Comparison of ENCODE assay signal across 24 cellular contexts in the genomic region with DNA sequence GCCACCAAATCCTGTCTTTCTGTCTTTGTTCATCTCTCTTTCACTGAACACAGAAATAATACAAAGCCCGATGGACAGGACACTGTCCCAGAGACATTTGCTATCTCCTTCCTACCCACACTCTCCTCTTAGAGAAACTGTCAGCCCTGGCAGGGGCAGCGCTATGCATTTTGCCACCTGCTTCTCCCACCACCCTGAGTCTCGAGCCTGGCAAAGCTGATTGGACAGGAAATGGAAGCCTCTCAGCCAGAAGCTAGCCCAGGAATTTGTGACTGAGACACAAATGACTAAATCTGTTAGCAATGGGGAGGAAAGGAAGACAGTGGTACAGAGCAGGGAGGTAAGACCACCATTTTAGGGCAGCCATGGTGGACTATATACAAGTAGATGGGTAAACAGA.
"Had no signal": no experiment of that assay in that cellular context is flagged by ENCODE, and none has a peak within 500 bp of the region (broad histone marks: within the 10 kb centered on the region; RNA-seq: fewer than 3 reads in every experiment).

No MANE protein-coding gene starts in this region.

- H3K27ac Mint-ChIP-seq: activated CD8-positive, alpha-beta T cell treated with anti-CD3 and anti-CD28 coated beads for 36 hours; activated naive CD4-positive, alpha-beta T cell treated with anti-CD3 and anti-CD28 coated beads, Interleukin-2, amount 10 ng/mL, durations not matched to agents 7 days and 5 days; activated naive CD8-positive, alpha-beta T cell treated with anti-CD3 and anti-CD28 coated beads for 36 hours; activated T-cell treated with anti-CD3 and anti-CD28 coated beads, Interleukin-2, amount 50 U/mL, for 72 hours; activated T-helper 2 cell treated with anti-CD3 and anti-CD28 coated beads, Interferon-gamma antibody, Interleukin-2, Interleukin-4, amounts not matched to agents 10 μg/mL and 5 μg/mL and 100 μg/mL, durations not matched to agents 14 hours and 24 hours and 36 hours had no signal

- DNase-seq: activated CD4-positive, alpha-beta T cell treated with anti-CD3 and anti-CD28 coated beads for 4 hours; activated CD8-positive, alpha-beta memory T cell treated with anti-CD3 and anti-CD28 coated beads, Interleukin-2, amount 50 U/mL, for 4 hours; activated CD8-positive, alpha-beta T cell treated with anti-CD3 and anti-CD28 coated beads for 36 hours; activated gamma-delta T cell treated with Interleukin-2 at 50 U/mL for 16 hours; activated naive CD4-positive, alpha-beta T cell treated with anti-CD3 and anti-CD28 coated beads, Interleukin-2, amount 10 ng/mL, durations not matched to agents 7 days and 5 days; activated naive CD8-positive, alpha-beta T cell treated with anti-CD3 and anti-CD28 coated beads for 36 hours; activated T-cell treated with anti-CD3 and anti-CD28 coated beads, Interleukin-2, amount 50 U/mL, for 72 hours; cerebellar nuclear complex; NCI-H1105 treated with DMSO at 0.1 percent for 48 hours; NCI-H146; NCI-H187 treated with DMSO at 0.1 percent for 48 hours; NCI-H2081 treated with DMSO at 0.1 percent for 48 hours; NCI-H446; NCI-H524; NCI-H82; NK-92 treated with Interleukin-12 subunit alpha and Interleukin-12 subunit beta, amount 100 ng/mL, for 24 hours; OCI-M1; RPMI8226; T-helper 1 cell had no signal

- H3K36me3 Mint-ChIP-seq: activated naive CD4-positive, alpha-beta T cell treated with anti-CD3 and anti-CD28 coated beads, Interleukin-2, amount 10 ng/mL, durations not matched to agents 7 days and 5 days; activated naive CD8-positive, alpha-beta T cell treated with anti-CD3 and anti-CD28 coated beads for 36 hours had no signal

- H3K27ac ChIP-seq: SK-N-MC had no signal

- H3K4me3 Mint-ChIP-seq: activated CD8-positive, alpha-beta T cell treated with anti-CD3 and anti-CD28 coated beads for 36 hours; activated naive CD4-positive, alpha-beta T cell treated with anti-CD3 and anti-CD28 coated beads, Interleukin-2, amount 10 ng/mL, durations not matched to agents 7 days and 5 days; activated naive CD8-positive, alpha-beta T cell treated with anti-CD3 and anti-CD28 coated beads for 36 hours; activated T-cell treated with anti-CD3 and anti-CD28 coated beads, Interleukin-2, amount 50 U/mL, for 72 hours had no signal

- H3K9me3 Mint-ChIP-seq: activated CD8-positive, alpha-beta T cell treated with anti-CD3 and anti-CD28 coated beads for 36 hours; activated naive CD4-positive, alpha-beta T cell treated with anti-CD3 and anti-CD28 coated beads, Interleukin-2, amount 10 ng/mL, durations not matched to agents 7 days and 5 days; activated naive CD8-positive, alpha-beta T cell treated with anti-CD3 and anti-CD28 coated beads for 36 hours; activated T-cell treated with anti-CD3 and anti-CD28 coated beads, Interleukin-2, amount 50 U/mL, for 72 hours; activated T-helper 2 cell treated with anti-CD3 and anti-CD28 coated beads, Interferon-gamma antibody, Interleukin-2, Interleukin-4, amounts not matched to agents 10 μg/mL and 5 μg/mL and 100 μg/mL, durations not matched to agents 14 hours and 24 hours and 36 hours had no signal

- H3K4me3 ChIP-seq: SK-N-MC had no signal

- H3K4me1 Mint-ChIP-seq: activated naive CD4-positive, alpha-beta T cell treated with anti-CD3 and anti-CD28 coated beads, Interleukin-2, amount 10 ng/mL, durations not matched to agents 7 days and 5 days; activated naive CD8-positive, alpha-beta T cell treated with anti-CD3 and anti-CD28 coated beads for 36 hours had no signal

- ATAC-seq: activated CD4-positive, CD25-positive, alpha-beta regulatory T cell treated with anti-CD3 and anti-CD28 coated beads, Interleukin-2, amount 50 U/mL, for 24 hours; activated CD8-positive, alpha-beta T cell treated with anti-CD3 and anti-CD28 coated beads for 36 hours; activated T-cell treated with anti-CD3 and anti-CD28 coated beads, Interleukin-2, amount 50 U/mL, for 72 hours; Panc1; Right ventricle myocardium inferior had no signal
